ENCODE assay signal across 1 cellular context in genomic region chr5:77030097-77031071, GRCh38.
TF ChIP-seq lines count a peak whose summit lies in the region.

TSS of gene AGGF1 (plus strand) at chr5:77030404. CDS start at chr5:77030767, 363 bp downstream.

TF ChIP-seq in HepG2, 621 proteins besides CTCF, POLR2A, EP300 and RAD21 (continued from another document and continues in another):
- TF ChIP-seq JUNB (CRISPR knock-in tag; IDR thresholded peaks at IDR 0.05; ENCODE audit: borderline replicate concordance), result no peak
- peak; percentile 93 for TF ChIP-seq BORCS8-MEF2B (CRISPR knock-in tag; IDR thresholded peaks at IDR 0.05)
- peak; percentile 51; the same call in 1 of the 2 replicates for TF ChIP-seq GLI4 (CRISPR knock-in tag; IDR thresholded peaks at IDR 0.05; ENCODE audit: borderline replicate concordance)
- no peak for TF ChIP-seq NFE2L2 (IDR thresholded peaks at IDR 0.05; ENCODE audit: low read length)
- 0 out of 2 replicates have a peak, but pooled peaks have one; percentile 35 for TF ChIP-seq ZNF224 (CRISPR knock-in tag; IDR thresholded peaks at IDR 0.05)
- peak; percentile 96 for TF ChIP-seq ZNF234 (CRISPR knock-in tag; conservative IDR thresholded peaks at IDR 0.05)
- no peak; the same call in 1 of the 2 replicates for TF ChIP-seq HBP1 (CRISPR knock-in tag; IDR thresholded peaks at IDR 0.05; ENCODE audit: low read depth)
- TF ChIP-seq SP4 (CRISPR knock-in tag; IDR thresholded peaks at IDR 0.05), result peak; percentile 46
- peak; percentile 18 for TF ChIP-seq RELA (CRISPR knock-in tag; IDR thresholded peaks at IDR 0.05)
- TF ChIP-seq ZNF7 (CRISPR knock-in tag; IDR thresholded peaks at IDR 0.05), result no peak
- peak; percentile 67 for TF ChIP-seq NFAT5 (CRISPR knock-in tag; IDR thresholded peaks at IDR 0.05)
- 0 out of 2 replicates have a peak, but pooled peaks have one; percentile 19 for TF ChIP-seq BCL3 (CRISPR knock-in tag; IDR thresholded peaks at IDR 0.05)
- TF ChIP-seq ZSCAN21 (CRISPR knock-in tag; IDR thresholded peaks at IDR 0.05; ENCODE audit: borderline replicate concordance), result no peak
- no peak for TF ChIP-seq CSRNP2 (CRISPR knock-in tag; conservative IDR thresholded peaks at IDR 0.05; ENCODE audit: low read depth)
- no peak for TF ChIP-seq ZNF446 (CRISPR knock-in tag; IDR thresholded peaks at IDR 0.05)
- peak; percentile 74; the same call in 1 of the 2 replicates for TF ChIP-seq KLF9 (CRISPR knock-in tag; IDR thresholded peaks at IDR 0.05; ENCODE audit: low read depth)
- TF ChIP-seq ZBED4 (CRISPR knock-in tag; IDR thresholded peaks at IDR 0.05; ENCODE audit: borderline replicate concordance), result no peak; the same call in 1 of the 2 replicates
- TF ChIP-seq HNRNPUL1 (IDR thresholded peaks at IDR 0.05; ENCODE audit: low read depth, low read length), result no peak
- no peak for TF ChIP-seq ZNF180 (CRISPR knock-in tag; IDR thresholded peaks at IDR 0.05; ENCODE audit: borderline replicate concordance, low read depth)
- peak; percentile 55; the same call in 1 of the 2 replicates for TF ChIP-seq ZNF800 (CRISPR knock-in tag; IDR thresholded peaks at IDR 0.05)
- TF ChIP-seq SMAD3 (CRISPR knock-in tag; IDR thresholded peaks at IDR 0.05), result peak; percentile 79; the same call in 1 of the 2 replicates
- TF ChIP-seq FOSL2 (CRISPR knock-in tag; IDR thresholded peaks at IDR 0.05), result peak; percentile 61
- no peak for TF ChIP-seq PAF1 (CRISPR knock-in tag; IDR thresholded peaks at IDR 0.05)
- TF ChIP-seq TAF1 (CRISPR knock-in tag; IDR thresholded peaks at IDR 0.05), result peak; percentile 87
- TF ChIP-seq RXRA (CRISPR knock-in tag; IDR thresholded peaks at IDR 0.05), result peak; percentile 36
- no peak for TF ChIP-seq SP5 (CRISPR knock-in tag; IDR thresholded peaks at IDR 0.05; ENCODE audit: borderline replicate concordance, low read depth)
- no peak for TF ChIP-seq TGIF2 (CRISPR knock-in tag; IDR thresholded peaks at IDR 0.05)
- TF ChIP-seq ZFP36L2 (CRISPR knock-in tag; IDR thresholded peaks at IDR 0.05), result no peak
- peak; percentile 81 for TF ChIP-seq ZFP91 (CRISPR knock-in tag; IDR thresholded peaks at IDR 0.05; ENCODE audit: borderline replicate concordance)
- TF ChIP-seq GTF2F1 (IDR thresholded peaks at IDR 0.05; ENCODE audit: low read length), result no peak
- TF ChIP-seq CSRNP1 (CRISPR knock-in tag; IDR thresholded peaks at IDR 0.05), result peak; percentile 62
- no peak; the same call in 1 of the 2 replicates for TF ChIP-seq STAT6 (CRISPR knock-in tag; IDR thresholded peaks at IDR 0.05; ENCODE audit: borderline replicate concordance)
- no peak for TF ChIP-seq ZNF382 (CRISPR knock-in tag; IDR thresholded peaks at IDR 0.05; ENCODE audit: borderline replicate concordance)
- no peak for TF ChIP-seq EZH2 (conservative IDR thresholded peaks at IDR 0.05; ENCODE audit: low read depth, low read length)
- TF ChIP-seq MXD1 (CRISPR knock-in tag; IDR thresholded peaks at IDR 0.05), result peak; percentile 79
- TF ChIP-seq ZNF558 (CRISPR knock-in tag; IDR thresholded peaks at IDR 0.05; ENCODE audit: borderline replicate concordance), result peak; percentile 80; the same call in 1 of the 2 replicates
